Comparison of ENCODE assay signal across 1 cellular context in the genomic region with DNA sequence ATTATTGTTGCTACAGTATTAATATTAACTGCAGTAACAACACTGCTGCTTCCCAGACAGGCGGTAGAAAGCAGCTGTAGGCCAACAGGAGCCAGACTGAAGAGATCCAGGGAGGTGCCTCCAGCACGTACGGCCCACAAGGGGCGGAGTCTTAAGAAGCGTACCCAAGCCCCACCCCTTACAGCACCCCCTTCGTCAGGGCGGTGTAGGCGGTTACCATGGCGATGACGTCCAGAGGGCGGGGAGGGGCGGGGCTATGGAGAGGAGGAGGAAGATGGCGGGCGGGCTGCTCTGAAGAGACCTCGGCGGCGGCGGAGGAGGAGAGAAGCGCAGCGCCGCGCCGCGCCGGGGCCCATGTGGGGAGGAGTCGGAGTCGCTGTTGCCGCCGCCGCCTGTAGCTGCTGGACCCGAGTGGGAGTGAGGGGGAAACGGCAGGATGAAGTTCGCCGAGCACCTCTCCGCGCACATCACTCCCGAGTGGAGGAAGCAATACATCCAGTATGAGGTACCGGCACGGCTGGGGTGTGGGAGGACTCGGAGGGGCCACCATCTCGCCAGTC.
TF ChIP-seq lines count a peak whose summit lies in the region.

A gene (plus strand): TSS at position 257 of the 560 bp plus-strand sequence. CDS start 180 bp downstream, at position 437.

TF ChIP-seq in K562, 482 proteins besides CTCF, POLR2A, EP300 and RAD21 (continued from another document):
- TF ChIP-seq, protein P1, sequence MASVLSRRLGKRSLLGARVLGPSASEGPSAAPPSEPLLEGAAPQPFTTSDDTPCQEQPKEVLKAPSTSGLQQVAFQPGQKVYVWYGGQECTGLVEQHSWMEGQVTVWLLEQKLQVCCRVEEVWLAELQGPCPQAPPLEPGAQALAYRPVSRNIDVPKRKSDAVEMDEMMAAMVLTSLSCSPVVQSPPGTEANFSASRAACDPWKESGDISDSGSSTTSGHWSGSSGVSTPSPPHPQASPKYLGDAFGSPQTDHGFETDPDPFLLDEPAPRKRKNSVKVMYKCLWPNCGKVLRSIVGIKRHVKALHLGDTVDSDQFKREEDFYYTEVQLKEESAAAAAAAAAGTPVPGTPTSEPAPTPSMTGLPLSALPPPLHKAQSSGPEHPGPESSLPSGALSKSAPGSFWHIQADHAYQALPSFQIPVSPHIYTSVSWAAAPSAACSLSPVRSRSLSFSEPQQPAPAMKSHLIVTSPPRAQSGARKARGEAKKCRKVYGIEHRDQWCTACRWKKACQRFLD (CRISPR knock-in tag; IDR thresholded peaks at IDR 0.05): peak; percentile 88; the same call in 1 of the 2 replicates
- no peak for TF ChIP-seq BRD4 (IDR thresholded peaks at IDR 0.05)
- peak; percentile 71 for TF ChIP-seq HNRNPLL (IDR thresholded peaks at IDR 0.05; ENCODE audit: low read depth, low read length, poor library complexity, severe bottlenecking)
- TF ChIP-seq TAF9B (IDR thresholded peaks at IDR 0.05; ENCODE audit: partially characterized antibody): peak; percentile 82
- peak in 1 of 2 experiments; percentile 39; a peak in 1 of 3 replicates for TF ChIP-seq CBX3 (IDR thresholded peaks at IDR 0.05; ENCODE audit: borderline replicate concordance in 1 of 2, low read length in 2 of 2)
- TF ChIP-seq NRF1 (conservative IDR thresholded peaks at IDR 0.05 in 1 of 2, IDR thresholded peaks at IDR 0.05 in 1 of 2): peak; percentile 63 to 68
- TF ChIP-seq PTTG1 (tag; IDR thresholded peaks at IDR 0.05; ENCODE audit: low read depth): no peak
- TF ChIP-seq GTF2A2 (tag; IDR thresholded peaks at IDR 0.05): no peak
- TF ChIP-seq NFE2 (IDR thresholded peaks at IDR 0.05; ENCODE audit: low read depth): no peak
- TF ChIP-seq MXI1 (IDR thresholded peaks at IDR 0.05; ENCODE audit: low read depth, low read length): no peak; the same call in 1 of the 2 replicates
- peak; percentile 96 for TF ChIP-seq POLR2G (IDR thresholded peaks at IDR 0.05; ENCODE audit: low read depth, low read length)
- no peak for TF ChIP-seq SMARCC2 (IDR thresholded peaks at IDR 0.05; ENCODE audit: low read depth)
